In genomic region chr9:137516144-137516917, GRCh38 we compare ENCODE assay signal across 16 cellular contexts.
"Had no signal": no experiment of that assay in that cellular context is flagged by ENCODE, and none has a peak within 500 bp of the region (broad histone marks: within the 10 kb centered on the region; RNA-seq: fewer than 3 reads in every experiment).

No MANE protein-coding gene starts in this region.

- H3K36me3 ChIP-seq: breast epithelium, ovary had no signal

- H3K4me3 Mint-ChIP-seq: activated naive CD4-positive, alpha-beta T cell treated with anti-CD3 and anti-CD28 coated beads, Interleukin-2, amount 10 ng/mL, durations not matched to agents 7 days and 5 days; dendritic cell treated with granulocyte-macrophage colony-stimulating factor and Interleukin-4, amounts not matched to agents 40 ng/mL and 50 ng/mL, for 4 days; neural crest cell; stimulated activated naive CD8-positive, alpha-beta T cell treated with anti-CD3 and anti-CD28 coated beads, Interleukin-15, Interleukin-2, amounts not matched to agents 100 ng/mL and 50 ng/mL, for 24 hours had no signal

- H3K27ac Mint-ChIP-seq: activated naive CD4-positive, alpha-beta T cell treated with anti-CD3 and anti-CD28 coated beads, Interleukin-2, amount 10 ng/mL, durations not matched to agents 7 days and 5 days; dendritic cell treated with granulocyte-macrophage colony-stimulating factor and Interleukin-4, amounts not matched to agents 40 ng/mL and 50 ng/mL, for 4 days; stimulated activated naive CD8-positive, alpha-beta T cell treated with anti-CD3 and anti-CD28 coated beads, Interleukin-15, Interleukin-2, amounts not matched to agents 100 ng/mL and 50 ng/mL, for 24 hours had no signal

- H3K9me3 Mint-ChIP-seq: activated naive CD4-positive, alpha-beta T cell treated with anti-CD3 and anti-CD28 coated beads, Interleukin-2, amount 10 ng/mL, durations not matched to agents 7 days and 5 days; dendritic cell treated with granulocyte-macrophage colony-stimulating factor and Interleukin-4, amounts not matched to agents 40 ng/mL and 50 ng/mL, for 4 days; neural crest cell; stimulated activated naive CD8-positive, alpha-beta T cell treated with anti-CD3 and anti-CD28 coated beads, Interleukin-15, Interleukin-2, amounts not matched to agents 100 ng/mL and 50 ng/mL, for 24 hours had no signal

- H3K4me1 ChIP-seq: ascending aorta, breast epithelium, foreskin keratinocyte, right lobe of liver, suprapubic skin had no signal

- H3K27me3 ChIP-seq: ascending aorta, breast epithelium, foreskin keratinocyte, ovary, right lobe of liver, suprapubic skin had no signal

- H3K27me3 Mint-ChIP-seq: activated naive CD4-positive, alpha-beta T cell treated with anti-CD3 and anti-CD28 coated beads, Interleukin-2, amount 10 ng/mL, durations not matched to agents 7 days and 5 days; dendritic cell treated with granulocyte-macrophage colony-stimulating factor and Interleukin-4, amounts not matched to agents 40 ng/mL and 50 ng/mL, for 4 days; stimulated activated naive CD8-positive, alpha-beta T cell treated with anti-CD3 and anti-CD28 coated beads, Interleukin-15, Interleukin-2, amounts not matched to agents 100 ng/mL and 50 ng/mL, for 24 hours had no signal

- H3K4me1 Mint-ChIP-seq: activated naive CD4-positive, alpha-beta T cell treated with anti-CD3 and anti-CD28 coated beads, Interleukin-2, amount 10 ng/mL, durations not matched to agents 7 days and 5 days; neural crest cell had no signal

- H3K36me3 Mint-ChIP-seq: activated naive CD4-positive, alpha-beta T cell treated with anti-CD3 and anti-CD28 coated beads, Interleukin-2, amount 10 ng/mL, durations not matched to agents 7 days and 5 days had no signal

- H3K9me3 ChIP-seq: ascending aorta, breast epithelium, ovary, right lobe of liver, suprapubic skin had no signal

- ATAC-seq: foreskin keratinocyte had no signal

- H3K4me3 ChIP-seq: ascending aorta, breast epithelium, ovary, right lobe of liver, smooth muscle cell, suprapubic skin had no signal

- H3K4me2 ChIP-seq: smooth muscle cell had no signal

- DNase-seq: activated CD4-positive, alpha-beta T cell treated with anti-CD3 and anti-CD28 coated beads, Interleukin-2, amount 50 U/mL, for 4 hours; activated naive CD4-positive, alpha-beta T cell treated with anti-CD3 and anti-CD28 coated beads, Interleukin-2, amount 10 ng/mL, durations not matched to agents 7 days and 5 days; activated T-cell treated with anti-CD3 and anti-CD28 coated beads, Interleukin-2, amount 50 U/mL, for 1 hour; effector memory CD4-positive, alpha-beta T cell; foreskin keratinocyte; midbrain; right lobe of liver; trophoblast cell had no signal

- H3K27ac ChIP-seq: ascending aorta, breast epithelium, foreskin keratinocyte, ovary, right lobe of liver, suprapubic skin had no signal
